In genomic region chr2:151241224-151241623, GRCh38 we compare ENCODE assay signal across 12 cellular contexts.
"Had no signal": no experiment of that assay in that cellular context is flagged by ENCODE, and none has a peak within 500 bp of the region (broad histone marks: within the 10 kb centered on the region; RNA-seq: fewer than 3 reads in every experiment).

No MANE protein-coding gene starts in this region.

- H3K9me3 ChIP-seq: mucosa of descending colon had no signal

- DNase-seq: activated effector memory CD4-positive, alpha-beta T cell treated with Interleukin-2 at 50 U/mL for 16 hours; activated T-cell treated with anti-CD3 and anti-CD28 coated beads, Interleukin-2, amount 50 U/mL, for 1 hour; anterior cingulate cortex; hypothalamus; left cardiac atrium; mucosa of descending colon; naive thymus-derived CD8-positive, alpha-beta T cell; posterior cingulate gyrus; small intestine had no signal

- ATAC-seq: activated CD4-positive, CD25-positive, alpha-beta regulatory T cell treated with anti-CD3 and anti-CD28 coated beads, Interleukin-2, amount 50 U/mL, for 24 hours; activated naive CD4-positive, alpha-beta T cell treated with anti-CD3 and anti-CD28 coated beads, Interleukin-2, amount 50 U/mL, for 72 hours; left cardiac atrium; mucosa of descending colon; naive thymus-derived CD8-positive, alpha-beta T cell had no signal

- H3K4me3 ChIP-seq: lung, mucosa of descending colon had no signal
